Comparison of ENCODE assay signal across 8 cellular contexts in genomic region chr12:109477963-109478315, GRCh38. TPM values are rescaled to one million over a fixed set of nuclear protein-coding genes. Genes with fewer than 3 reads are reported as not detected.
DNase-seq lines count a peak whose midpoint lies in the region; ATAC-seq and TF ChIP-seq lines count a peak whose summit lies in the region.

No MANE protein-coding gene starts in this region.

- peaks cover 40% of the 10 kb centered on the region for H3K4me1 Mint-ChIP-seq in HFFc6 (ENCODE audit: low read depth)
- H3K4me1 Mint-ChIP-seq in activated T-helper 17 cell treated with anti-CD3 and anti-CD28 coated beads, Interleukin-2, amount 50 U/mL, for 72 hours = peaks cover 23% of the 10 kb centered on the region
- peaks cover 37% of the 10 kb centered on the region for H3K4me1 Mint-ChIP-seq in stimulated activated effector memory CD8-positive, alpha-beta T cell treated with anti-CD3 and anti-CD28 coated beads, Interleukin-12 subunit alpha, Interleukin-12 subunit beta, amount 100 ng/mL, for 72 hours

- peaks cover 19% of the 10 kb centered on the region for H3K36me3 Mint-ChIP-seq in HFFc6 (ENCODE audit: low read depth)
- H3K36me3 Mint-ChIP-seq in activated T-helper 17 cell treated with anti-CD3 and anti-CD28 coated beads, Interleukin-2, amount 50 U/mL, for 72 hours (ENCODE audit: low read depth) = peaks cover 28% of the 10 kb centered on the region
- H3K36me3 Mint-ChIP-seq in stimulated activated effector memory CD8-positive, alpha-beta T cell treated with anti-CD3 and anti-CD28 coated beads, Interleukin-12 subunit alpha, Interleukin-12 subunit beta, amount 100 ng/mL, for 72 hours = peaks cover 19% of the 10 kb centered on the region

- peak overlapping the region; percentile 89 for H3K9ac ChIP-seq in iPS-18a (ENCODE audit: low read length)

- ATAC-seq in activated T-helper 17 cell treated with anti-CD3 and anti-CD28 coated beads, Interleukin-2, amount 50 U/mL, for 72 hours (replicated peaks) = no peak
- no peak for ATAC-seq in stimulated activated effector memory CD8-positive, alpha-beta T cell treated with anti-CD3 and anti-CD28 coated beads, Interleukin-12 subunit alpha, Interleukin-12 subunit beta, amount 100 ng/mL, for 72 hours
- no peak for ATAC-seq in GM18907 (IDR thresholded peaks at IDR 0.05; ENCODE audit: unreplicated experiment)

- H3K9me3 Mint-ChIP-seq in HFFc6 = no peaks in the 10 kb centered on the region
- H3K9me3 Mint-ChIP-seq in activated T-helper 17 cell treated with anti-CD3 and anti-CD28 coated beads, Interleukin-2, amount 50 U/mL, for 72 hours = no peaks in the 10 kb centered on the region
- H3K9me3 Mint-ChIP-seq in stimulated activated effector memory CD8-positive, alpha-beta T cell treated with anti-CD3 and anti-CD28 coated beads, Interleukin-12 subunit alpha, Interleukin-12 subunit beta, amount 100 ng/mL, for 72 hours = no peaks in the 10 kb centered on the region

- H3K4me1 ChIP-seq in iPS-18a (ENCODE audit: control insufficient read depth, low read depth, low read length) = peaks cover 7% of the 10 kb centered on the region

- peak overlapping the region; percentile 100 for H3K27ac Mint-ChIP-seq in HFFc6
- peak overlapping the region; percentile 99 for H3K27ac Mint-ChIP-seq in activated T-helper 17 cell treated with anti-CD3 and anti-CD28 coated beads, Interleukin-2, amount 50 U/mL, for 72 hours
- H3K27ac Mint-ChIP-seq in stimulated activated effector memory CD8-positive, alpha-beta T cell treated with anti-CD3 and anti-CD28 coated beads, Interleukin-12 subunit alpha, Interleukin-12 subunit beta, amount 100 ng/mL, for 72 hours = peak overlapping the region; percentile 100

- H3K9me3 ChIP-seq in iPS-18a (ENCODE audit: control insufficient read depth, low read depth, low read length) = no peaks in the 10 kb centered on the region

- no peak for TF ChIP-seq POLR2A in erythroblast (IDR thresholded peaks at IDR 0.05; ENCODE audit: low read length)

- peaks cover 3% of the 10 kb centered on the region for H3K36me3 ChIP-seq in iPS-18a (ENCODE audit: control insufficient read depth, low read depth, low read length)

- no peaks in the 10 kb centered on the region for H3K27me3 ChIP-seq in iPS-18a (ENCODE audit: control insufficient read depth, insufficient read depth, low read length)

- DNase-seq in HFFc6 (no peak), NCI-H2171 treated with DMSO at 0.1 percent for 48 hours (lab: John Stamatoyannopoulos, UW) (no peak), ACHN (no peak), erythroblast (lab: John Stamatoyannopoulos, UW) (no peak)
- DNase-seq in stimulated activated effector memory CD8-positive, alpha-beta T cell treated with anti-CD3 and anti-CD28 coated beads, Interleukin-12 subunit alpha, Interleukin-12 subunit beta, amount 100 ng/mL, for 72 hours (ENCODE audit: low spot score in 2 of 2) = no peak

- peak overlapping the region; percentile 96 for H3K4me3 Mint-ChIP-seq in HFFc6
- peak overlapping the region; percentile 95 for H3K4me3 Mint-ChIP-seq in activated T-helper 17 cell treated with anti-CD3 and anti-CD28 coated beads, Interleukin-2, amount 50 U/mL, for 72 hours
- peak overlapping the region; percentile 100 for H3K4me3 Mint-ChIP-seq in stimulated activated effector memory CD8-positive, alpha-beta T cell treated with anti-CD3 and anti-CD28 coated beads, Interleukin-12 subunit alpha, Interleukin-12 subunit beta, amount 100 ng/mL, for 72 hours

- H3K4me3 ChIP-seq in iPS-18a (ENCODE audit: low read length) = peak overlapping the region; percentile 96

- H3K27ac ChIP-seq in iPS-18a (ENCODE audit: low read length) = peak overlapping the region; percentile 99

- no peaks in the 10 kb centered on the region for H3K27me3 Mint-ChIP-seq in HFFc6 (ENCODE audit: insufficient read depth)
- H3K27me3 Mint-ChIP-seq in activated T-helper 17 cell treated with anti-CD3 and anti-CD28 coated beads, Interleukin-2, amount 50 U/mL, for 72 hours = no peaks in the 10 kb centered on the region

- TF ChIP-seq CTCF in HFFc6 (IDR thresholded peaks at IDR 0.05) = no peak

- in situ Hi-C loops in ACHN (cut with HindIII; ENCODE audit: low pct_ligation_motif_present, low pct_unique_long_range_greater_than_20kb, low sequenced_read_pairs) = no loop called here

RNA-seq across cellular contexts. Expression of gene UBE3B, which starts 0.5 kb away (rescaled TPM):
- total RNA-seq in HFFc6 (2021; fragmentation: NEBNext Ultra II Directional; extraction: Animal tissue kit (Norgen Biotek cat#: 25700)) = 10 to 100 TPM; 41.3 to 43.6 (median 43.1) TPM
- total RNA-seq in activated T-helper 17 cell treated with anti-CD3 and anti-CD28 coated beads, Interleukin-2, amount 50 U/mL, for 72 hours = 10 to 100 TPM; 36.4 to 42.3 TPM

RNA-seq across cellular contexts. Expression of gene KCTD10, which starts 0.8 kb away (rescaled TPM):
- total RNA-seq in HFFc6 (2021; fragmentation: NEBNext Ultra II Directional; extraction: Animal tissue kit (Norgen Biotek cat#: 25700)) = 100 to 1,000 TPM; 127 to 145 (median 134) TPM
- 10 to 100 TPM; 50.8 to 70.6 TPM for total RNA-seq in activated T-helper 17 cell treated with anti-CD3 and anti-CD28 coated beads, Interleukin-2, amount 50 U/mL, for 72 hours
